In genomic region chr10:4242561-4243035, GRCh38 we compare ENCODE assay signal across 8 cellular contexts.
A peak's percentile ranks its signal among the peaks of the same experiment; 100 is the strongest.
DNase-seq lines count a peak whose midpoint lies in the region; ATAC-seq and TF ChIP-seq lines count a peak whose summit lies in the region.

No MANE protein-coding gene starts in this region.

- H3K9me3 Mint-ChIP-seq in H9: peaks cover 0 to under 1% of the 10 kb centered on the region in 2 experiments; a peak in 1 of 5 replicates
- H3K9me3 Mint-ChIP-seq in activated naive CD8-positive, alpha-beta T cell treated with anti-CD3 and anti-CD28 coated beads, Interleukin-2, amount 50 U/mL, for 24 hours: peaks cover 6% of the 10 kb centered on the region

- no peak for TF ChIP-seq CTCF in H9 (conservative IDR thresholded peaks at IDR 0.05)
- TF ChIP-seq CTCF in heart left ventricle (IDR thresholded peaks at IDR 0.05): no peak
- TF ChIP-seq CTCF in gastrocnemius medialis (IDR thresholded peaks at IDR 0.05 in 4 of 5, conservative IDR thresholded peaks at IDR 0.05 in 1 of 5): no peak

- H3K23ac ChIP-seq in H9 (ENCODE audit: insufficient read length, low read depth, low read length): no peak overlapping the region

- H2AK5ac ChIP-seq in H9 (ENCODE audit: insufficient read length, low read length): no peak overlapping the region

- no peak overlapping the region for H3K18ac ChIP-seq in H9 (ENCODE audit: insufficient read length, low read depth, low read length)

- no peaks in the 10 kb centered on the region for H4K20me1 ChIP-seq in H9 (ENCODE audit: control insufficient read depth, insufficient read depth, insufficient read length)

- no peak overlapping the region for H2BK15ac ChIP-seq in H9 (ENCODE audit: low read depth, low read length)

- no peaks in the 10 kb centered on the region for H3K79me1 ChIP-seq in H9 (ENCODE audit: insufficient read depth, low read depth, low read length, poor library complexity, severe bottlenecking)

- no peak overlapping the region for H2BK5ac ChIP-seq in H9 (ENCODE audit: insufficient read length, low read length)

- no peak overlapping the region for H2BK12ac ChIP-seq in H9 (ENCODE audit: insufficient read length, low read depth, low read length)

- no peaks in the 10 kb centered on the region; a peak in 1 of 7 replicates for H3K36me3 Mint-ChIP-seq in H9 (ENCODE audit: insufficient read depth in 1 of 3, low read depth in 3 of 3)
- H3K36me3 Mint-ChIP-seq in activated naive CD8-positive, alpha-beta T cell treated with anti-CD3 and anti-CD28 coated beads, Interleukin-2, amount 50 U/mL, for 24 hours (ENCODE audit: low read depth): peaks cover 2% of the 10 kb centered on the region

- no peaks in the 10 kb centered on the region for H3K36me3 ChIP-seq in heart left ventricle
- no peaks in the 10 kb centered on the region for H3K36me3 ChIP-seq in gastrocnemius medialis

- DNase-seq in H9: no peak
- no peak for DNase-seq in activated naive CD8-positive, alpha-beta T cell treated with anti-CD3 and anti-CD28 coated beads, Interleukin-2, amount 50 U/mL, for 24 hours
- DNase-seq in heart left ventricle: peak in 2 of 5 donors; percentile 39 to 62
- DNase-seq in gastrocnemius medialis: no peak
- no peak for DNase-seq in DMS53 treated with DMSO at 0.1 percent for 48 hours (lab: John Stamatoyannopoulos, UW; ENCODE audit: unreplicated experiment)
- DNase-seq in effector CD4-positive, alpha-beta T cell: no peak
- DNase-seq in COLO668 (lab: John Stamatoyannopoulos, UW; ENCODE audit: unreplicated experiment): no peak
- no peak for DNase-seq in KG1 (lab: John Stamatoyannopoulos, UW)

- H3K4me1 ChIP-seq in H9 (ENCODE audit: insufficient read depth, low read length): peaks cover 8% of the 10 kb centered on the region
- H3K4me1 ChIP-seq in heart left ventricle: peaks cover 0 to 56% (median 44%) of the 10 kb centered on the region in 12 donors
- peaks cover 11 to 33% of the 10 kb centered on the region in 2 donors for H3K4me1 ChIP-seq in gastrocnemius medialis

- peak overlapping the region in 11 of 12 donors; percentile 26 to 57 (median 45) for H3K4me3 ChIP-seq in heart left ventricle
- H3K4me3 ChIP-seq in gastrocnemius medialis: peak overlapping the region; percentile 10 to 50 (median 41)

- no peak overlapping the region for H4K8ac ChIP-seq in H9 (replicated peaks; ENCODE audit: insufficient read length, low read depth, low read length)

- H3K27me3 Mint-ChIP-seq in H9 (ENCODE audit: low read depth): peaks cover 2% of the 10 kb centered on the region; the same call in 1 of the 2 replicates
- peaks cover 2% of the 10 kb centered on the region for H3K27me3 Mint-ChIP-seq in activated naive CD8-positive, alpha-beta T cell treated with anti-CD3 and anti-CD28 coated beads, Interleukin-2, amount 50 U/mL, for 24 hours

- H4K5ac ChIP-seq in H9 (ENCODE audit: insufficient read length, low read depth, low read length): no peak overlapping the region

- peaks cover 25 to 26% of the 10 kb centered on the region in 2 experiments for H3K4me1 Mint-ChIP-seq in H9
- peaks cover 58% of the 10 kb centered on the region for H3K4me1 Mint-ChIP-seq in activated naive CD8-positive, alpha-beta T cell treated with anti-CD3 and anti-CD28 coated beads, Interleukin-2, amount 50 U/mL, for 24 hours

- no peak overlapping the region for H3T11ph ChIP-seq in H9 (ENCODE audit: low read length)

- H2BK20ac ChIP-seq in H9 (ENCODE audit: low read depth, low read length, poor library complexity, severe bottlenecking): no peak overlapping the region

- intact Hi-C loops in heart left ventricle (cut with DNase I) (loop anchor here in 8 of 10 donors (1.0 to 10.0 kb wide), 18 partner anchors 38 to 525 kb away; partner anchors contain the start of gene KLF6 (in 3 of the 8)), gastrocnemius medialis (cut with DNase I; ENCODE audit: low total_unique reads) (loop anchor here (5.0 to 10.0 kb wide), 5 partner anchors 40 to 775 kb away; partner anchors contain the start of gene KLF6)

- no peak overlapping the region for H3K9ac ChIP-seq in H9 (ENCODE audit: extremely low read depth, insufficient read length, low read length)

- no peak for ATAC-seq in activated naive CD8-positive, alpha-beta T cell treated with anti-CD3 and anti-CD28 coated beads, Interleukin-2, amount 50 U/mL, for 24 hours
- ATAC-seq in heart left ventricle: peak; percentile 47 to 55 (median 53)
- ATAC-seq in gastrocnemius medialis: peak in 1 of 2 donors; percentile 19

- H3K79me2 ChIP-seq in H9 (ENCODE audit: insufficient read depth, low read length): no peaks in the 10 kb centered on the region

- no peak overlapping the region for H3K27ac ChIP-seq in H9 (ENCODE audit: insufficient read length, low read depth, low read length)
- peak overlapping the region; percentile 63 to 96 (median 89) for H3K27ac ChIP-seq in heart left ventricle
- H3K27ac ChIP-seq in gastrocnemius medialis: peak overlapping the region; percentile 69 to 83 (median 76)

- TF ChIP-seq POLR2A in heart left ventricle (IDR thresholded peaks at IDR 0.05) (no peak), gastrocnemius medialis (IDR thresholded peaks at IDR 0.05) (no peak)

- H2AFZ ChIP-seq in H9 (ENCODE audit: low read length): no peak overlapping the region

- no peak overlapping the region for H3K14ac ChIP-seq in H9 (ENCODE audit: insufficient read depth, low read length)

- no peak overlapping the region for H3K4me2 ChIP-seq in H9 (ENCODE audit: insufficient read depth, insufficient read length, low read length)

- H2BK120ac ChIP-seq in H9 (ENCODE audit: low read depth, low read length, poor library complexity, severe bottlenecking): no peak overlapping the region

- H3K23me2 ChIP-seq in H9 (ENCODE audit: insufficient read length, low read depth, low read length, poor library complexity, severe bottlenecking): no peaks in the 10 kb centered on the region

- H3K56ac ChIP-seq in H9 (ENCODE audit: insufficient read length, low read depth, low read length): no peak overlapping the region

- H3K27ac Mint-ChIP-seq in H9: peak overlapping the region; percentile 60 to 90 (median 84); a peak in 4 of 7 replicates
- peak overlapping the region; percentile 33 for H3K27ac Mint-ChIP-seq in activated naive CD8-positive, alpha-beta T cell treated with anti-CD3 and anti-CD28 coated beads, Interleukin-2, amount 50 U/mL, for 24 hours

- H4K91ac ChIP-seq in H9 (ENCODE audit: insufficient read length, low read depth, low read length): no peak overlapping the region

- no peak overlapping the region for H3K4me3 Mint-ChIP-seq in H9
- peak overlapping the region; percentile 2 for H3K4me3 Mint-ChIP-seq in activated naive CD8-positive, alpha-beta T cell treated with anti-CD3 and anti-CD28 coated beads, Interleukin-2, amount 50 U/mL, for 24 hours

- in situ Hi-C loops in gastrocnemius medialis (cut with MboI; ENCODE audit: low sequenced_read_pairs in 4 of 4): no loop called here

- no peak overlapping the region for H3K4ac ChIP-seq in H9 (ENCODE audit: low read depth, low read length)

- H3K27me3 ChIP-seq in H9 (ENCODE audit: insufficient read depth, low read length) (no peaks in the 10 kb centered on the region), heart left ventricle (no peaks in the 10 kb centered on the region), gastrocnemius medialis (no peaks in the 10 kb centered on the region)

- H3K9me3 ChIP-seq in H9 (ENCODE audit: control insufficient read depth, low read depth, low read length): no peaks in the 10 kb centered on the region
- peaks cover 0 to 6% (median 0%) of the 10 kb centered on the region in 12 donors for H3K9me3 ChIP-seq in heart left ventricle
- H3K9me3 ChIP-seq in gastrocnemius medialis: no peaks in the 10 kb centered on the region

- WGBS in H9 (ENCODE audit: extremely low coverage, insufficient read length, low lambda C conversion rate): no CpG with 5 or more reads among the region's 2 CpGs
- 2 to 33% (median 22%) methylated on average over 2 of the region's 2 CpGs for WGBS in heart left ventricle, 4 donors
